8 cellular contexts compared by ENCODE assay signal in genomic region chr7:144568234-144568633, GRCh38.
"Had no signal": no experiment of that assay in that cellular context is flagged by ENCODE, and none has a peak within 500 bp of the region (broad histone marks: within the 10 kb centered on the region; RNA-seq: fewer than 3 reads in every experiment).

No MANE protein-coding gene starts in this region.

- H3K4me3 ChIP-seq: GM23248 had no signal

- H3K9me3 Mint-ChIP-seq: H9 had no signal

- H3K27ac Mint-ChIP-seq: H9 had no signal

- H3K27ac ChIP-seq: GM23248, HL-60 had no signal

- H3K27me3 Mint-ChIP-seq: IgD-negative memory B cell had no signal

- DNase-seq: GM23248, GOT3, H9, HCEC 1CT, Kasumi-1, KG1 had no signal

- H2AFZ ChIP-seq: GM23248 had no signal

- H3K9ac ChIP-seq: GM23248 had no signal

- H3K4me3 Mint-ChIP-seq: H9, IgD-negative memory B cell had no signal

- H3K4me1 Mint-ChIP-seq: IgD-negative memory B cell had no signal
